In genomic region chr9:28735943-28736342, GRCh38 we compare ENCODE assay signal across 16 cellular contexts.
A peak's percentile ranks its signal among the peaks of the same experiment; 100 is the strongest.
DNase-seq lines count a peak whose midpoint lies in the region; ATAC-seq and TF ChIP-seq lines count a peak whose summit lies in the region.
"Had no signal": no experiment of that assay in that cellular context is flagged by ENCODE, and none has a peak within 500 bp of the region (broad histone marks: within the 10 kb centered on the region; RNA-seq: fewer than 3 reads in every experiment).

No MANE protein-coding gene starts in this region.

- TF ChIP-seq POLR2A in breast epithelium (IDR thresholded peaks at IDR 0.05), result no peak

- H3K9me3 Mint-ChIP-seq in MCF 10A (ENCODE audit: unreplicated experiment) (no peaks in the 10 kb centered on the region), type B pancreatic cell (no peaks in the 10 kb centered on the region)
- H3K9me3 Mint-ChIP-seq in natural killer cell treated with Interleukin-12 subunit alpha and Interleukin-12 subunit beta and Interleukin-15 and Interleukin-18, amount 100 ng/mL, for 72 hours, result peaks cover 5% of the 10 kb centered on the region
- H3K9me3 Mint-ChIP-seq: CD8-positive, alpha-beta T cell had no signal

- CTCF ChIA-PET in MCF 10A (lab: Yijun Ruan, JAX), result interaction anchor here (0.6 to 0.8 kb wide), 3 partner anchors 39 to 1010 kb away, joined by 3 to 5 read pairs (median 3); no protein-coding TSS in a partner anchor

- POLR2A ChIA-PET in MCF 10A (lab: Yijun Ruan, JAX), result interaction anchor here (0.6 to 1.2 kb wide), 2 partner anchors 9 to 424 kb away, joined by 3 to 4 read pairs; no protein-coding TSS in a partner anchor

- no peaks in the 10 kb centered on the region for H3K27me3 ChIP-seq in breast epithelium
- H3K27me3 ChIP-seq: BLaER1 treated with 17β-estradiol and CSF1 and Interleukin-3, amounts not matched to agents 10 nM and 100 nM had no signal

- H3K9me3 ChIP-seq in breast epithelium, result no peaks in the 10 kb centered on the region
- H3K9me3 ChIP-seq: BLaER1 treated with 17β-estradiol and CSF1 and Interleukin-3, amounts not matched to agents 10 nM and 100 nM had no signal

- TF ChIP-seq CTCF in MCF 10A (IDR thresholded peaks at IDR 0.05; ENCODE audit: unreplicated experiment) (no peak), breast epithelium (IDR thresholded peaks at IDR 0.05) (no peak), type B pancreatic cell (conservative IDR thresholded peaks at IDR 0.05) (no peak)

- ATAC-seq in esophagus mucosa (peak; percentile 48), HG02840 (IDR thresholded peaks at IDR 0.05; ENCODE audit: low FRiP score, unreplicated experiment) (no peak)
- no peak for ATAC-seq in natural killer cell treated with Interleukin-12 subunit alpha and Interleukin-12 subunit beta and Interleukin-15 and Interleukin-18, amount 100 ng/mL, for 72 hours
- ATAC-seq: CD8-positive, alpha-beta T cell had no signal

- BruUV-seq in MCF 10A (replicated peaks; lab: Mats Ljungman, UMichigan), result no TSS peak

- H3K4me1 Mint-ChIP-seq in MCF 10A (ENCODE audit: insufficient read depth, unreplicated experiment), result no peaks in the 10 kb centered on the region
- no peaks in the 10 kb centered on the region for H3K4me1 Mint-ChIP-seq in type B pancreatic cell (ENCODE audit: unreplicated experiment)
- H3K4me1 Mint-ChIP-seq in natural killer cell treated with Interleukin-12 subunit alpha and Interleukin-12 subunit beta and Interleukin-15 and Interleukin-18, amount 100 ng/mL, for 72 hours (ENCODE audit: low read depth in 2 of 2), result no peaks in the 10 kb centered on the region

- H3K27me3 Mint-ChIP-seq in MCF 10A (ENCODE audit: insufficient read depth, unreplicated experiment), result no peaks in the 10 kb centered on the region
- no peaks in the 10 kb centered on the region for H3K27me3 Mint-ChIP-seq in type B pancreatic cell
- no peaks in the 10 kb centered on the region for H3K27me3 Mint-ChIP-seq in natural killer cell treated with Interleukin-12 subunit alpha and Interleukin-12 subunit beta and Interleukin-15 and Interleukin-18, amount 100 ng/mL, for 72 hours

- H3K36me3 Mint-ChIP-seq in MCF 10A (ENCODE audit: insufficient read depth, unreplicated experiment), result no peaks in the 10 kb centered on the region
- H3K36me3 Mint-ChIP-seq in type B pancreatic cell, result no peaks in the 10 kb centered on the region
- no peaks in the 10 kb centered on the region for H3K36me3 Mint-ChIP-seq in natural killer cell treated with Interleukin-12 subunit alpha and Interleukin-12 subunit beta and Interleukin-15 and Interleukin-18, amount 100 ng/mL, for 72 hours
- H3K36me3 Mint-ChIP-seq: CD8-positive, alpha-beta T cell had no signal

- intact Hi-C loops in MCF 10A (cut with micrococcal nuclease) (no loop called here), breast epithelium (cut with DNase I; ENCODE audit: low total_unique reads) (no loop called here)

- no peak overlapping the region for H3K4me3 ChIP-seq in breast epithelium
- H3K4me3 ChIP-seq: BLaER1 treated with 17β-estradiol and CSF1 and Interleukin-3, amounts not matched to agents 10 nM and 100 nM had no signal

- no peaks in the 10 kb centered on the region for H3K36me3 ChIP-seq in breast epithelium
- H3K36me3 ChIP-seq: BLaER1 treated with 17β-estradiol and CSF1 and Interleukin-3, amounts not matched to agents 10 nM and 100 nM had no signal

- H3K27ac ChIP-seq in breast epithelium, result no peak overlapping the region
- H3K27ac ChIP-seq: BLaER1 treated with 17β-estradiol and CSF1 and Interleukin-3, amounts not matched to agents 10 nM and 100 nM; KMS-11 had no signal

- H3K4me3 Mint-ChIP-seq in MCF 10A (ENCODE audit: unreplicated experiment), result no peak overlapping the region
- no peak overlapping the region for H3K4me3 Mint-ChIP-seq in type B pancreatic cell
- no peak overlapping the region for H3K4me3 Mint-ChIP-seq in natural killer cell treated with Interleukin-12 subunit alpha and Interleukin-12 subunit beta and Interleukin-15 and Interleukin-18, amount 100 ng/mL, for 72 hours
- H3K4me3 Mint-ChIP-seq: CD8-positive, alpha-beta T cell had no signal

- H3K4me1 ChIP-seq in breast epithelium, result no peaks in the 10 kb centered on the region
- H3K4me1 ChIP-seq: BLaER1 treated with 17β-estradiol and CSF1 and Interleukin-3, amounts not matched to agents 10 nM and 100 nM had no signal

- DNase-seq in MCF 10A (ENCODE audit: unreplicated experiment) (peak; percentile 8), breast epithelium (ENCODE audit: low spot score in 2 of 2) (no peak), NCI-H69 (lab: John Stamatoyannopoulos, UW) (peak; percentile 59), type B pancreatic cell (ENCODE audit: extremely low spot score, unreplicated experiment) (no peak), GM19240 (ENCODE audit: insufficient read length, low spot score) (no peak)
- DNase-seq in natural killer cell treated with Interleukin-12 subunit alpha and Interleukin-12 subunit beta and Interleukin-15 and Interleukin-18, amount 100 ng/mL, for 72 hours (ENCODE audit: low spot score), result no peak
- DNase-seq: CD8-positive, alpha-beta T cell; NCI-H187; NCI-H2107; NCI-H526; SHP77 treated with DMSO at 0.1 percent for 48 hours; T-helper 1 cell had no signal

- H3K27ac Mint-ChIP-seq in MCF 10A (ENCODE audit: low read depth, unreplicated experiment) (peak overlapping the region; percentile 16), type B pancreatic cell (peak overlapping the region; percentile 64)
- H3K27ac Mint-ChIP-seq in natural killer cell treated with Interleukin-12 subunit alpha and Interleukin-12 subunit beta and Interleukin-15 and Interleukin-18, amount 100 ng/mL, for 72 hours, result no peak overlapping the region
- H3K27ac Mint-ChIP-seq: CD8-positive, alpha-beta T cell had no signal

Comparison
In these comparisons a context has a peak if more than half of its experiments do, and no peak if none do; other contexts are left out.
1. DNase-seq: peak in MCF 10A (single experiment) and NCI-H69 (single experiment); none in breast epithelium (0 of 2), type B pancreatic cell (single experiment), natural killer cell treated with Interleukin-12 subunit alpha and Interleukin-12 subunit beta and Interleukin-15 and Interleukin-18, amount 100 ng/mL, for 72 hours (single experiment) and GM19240 (single experiment).
2. H3K27ac Mint-ChIP-seq: peak in MCF 10A (single experiment) and type B pancreatic cell (single experiment); none in natural killer cell treated with Interleukin-12 subunit alpha and Interleukin-12 subunit beta and Interleukin-15 and Interleukin-18, amount 100 ng/mL, for 72 hours (0 of 2).